ENCODE assay signal across 8 cellular contexts in the genomic region with DNA sequence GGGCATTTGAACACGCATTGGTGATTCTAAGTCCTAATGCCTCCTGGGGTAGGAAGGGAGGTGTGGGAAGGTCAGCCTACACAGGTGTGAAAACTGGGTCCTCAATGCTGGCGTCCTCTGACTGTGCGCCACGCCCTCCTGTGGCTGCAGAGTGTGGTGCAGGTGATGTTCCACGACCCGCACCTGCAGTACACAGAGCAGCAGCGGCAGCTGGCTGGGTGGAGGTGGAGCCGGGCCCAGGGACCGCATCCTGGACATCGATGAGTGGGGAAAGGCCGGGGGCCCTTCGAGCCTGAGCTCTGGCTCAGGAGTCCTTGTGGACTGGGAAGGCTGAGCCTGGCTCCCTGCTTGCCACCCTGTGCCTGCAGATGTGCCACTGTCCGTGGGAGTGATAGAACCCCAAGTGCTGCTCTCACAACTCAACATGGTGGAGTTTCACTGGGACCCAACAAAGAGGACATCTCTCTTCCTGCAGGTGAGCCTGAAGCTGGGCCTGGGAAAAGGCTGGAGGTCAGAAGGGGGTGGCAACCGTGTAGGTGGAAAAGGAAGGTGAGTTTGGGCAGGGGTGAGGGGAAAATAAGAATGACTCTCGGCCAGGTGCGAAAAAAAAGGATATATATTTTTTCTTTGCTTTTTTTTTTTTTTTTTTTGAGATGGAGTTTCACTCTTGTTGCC. TPM values are rescaled to one million over a fixed set of nuclear protein-coding genes. Genes with fewer than 3 reads are reported as not detected.
DNase-seq lines count a peak whose midpoint lies in the region; ATAC-seq, FAIRE-seq and TF ChIP-seq lines count a peak whose summit lies in the region.

No MANE protein-coding gene starts in this region.

- no peaks in the 10 kb centered on the region for H3K4me1 ChIP-seq in neural progenitor cell

- H3K4me3 Mint-ChIP-seq in endothelial cell (ENCODE audit: unreplicated experiment), result no peak overlapping the region
- peak overlapping the region; percentile 35 for H3K4me3 Mint-ChIP-seq in neural progenitor cell

- ATAC-seq in GM18498 (IDR thresholded peaks at IDR 0.05; ENCODE audit: unreplicated experiment) (peak; percentile 61), GM21786 (IDR thresholded peaks at IDR 0.05; ENCODE audit: unreplicated experiment) (no peak)

- peak; percentile 57 for DNase-seq in NCI-H345 (lab: John Stamatoyannopoulos, UW)
- peak; percentile 84 for DNase-seq in activated CD8-positive, alpha-beta memory T cell treated with anti-CD3 and anti-CD28 coated beads for 24 hours
- DNase-seq in endothelial cell (ENCODE audit: low spot score), result peak; percentile 71
- peak; percentile 81 for DNase-seq in neural progenitor cell (ENCODE audit: low spot score)
- peak; percentile 52 for DNase-seq in urothelium cell line (ENCODE audit: low spot score)
- no peak for DNase-seq in ureter (ENCODE audit: low spot score)

- H3K36me3 Mint-ChIP-seq in endothelial cell (ENCODE audit: low read depth, unreplicated experiment) (no peaks in the 10 kb centered on the region), neural progenitor cell (no peaks in the 10 kb centered on the region)

- H3K79me2 ChIP-seq in neural progenitor cell (ENCODE audit: low read depth), result no peaks in the 10 kb centered on the region

- H3K27ac Mint-ChIP-seq in endothelial cell (ENCODE audit: unreplicated experiment) (no peak overlapping the region), neural progenitor cell (no peak overlapping the region)

- H3K4me2 ChIP-seq in neural progenitor cell, result no peak overlapping the region

- H3F3A ChIP-seq in neural progenitor cell (ENCODE audit: low read depth), result peaks cover 9% of the 10 kb centered on the region

- H2AFZ ChIP-seq in neural progenitor cell (replicated peaks), result peak overlapping the region; percentile 79

- peaks cover 8% of the 10 kb centered on the region for H3K27me3 Mint-ChIP-seq in endothelial cell (ENCODE audit: unreplicated experiment)
- peaks cover 16% of the 10 kb centered on the region for H3K27me3 Mint-ChIP-seq in neural progenitor cell (ENCODE audit: insufficient read depth, low read depth)

- H4K20me1 ChIP-seq in neural progenitor cell (ENCODE audit: low read depth), result no peaks in the 10 kb centered on the region

- H3K9me3 ChIP-seq in neural progenitor cell (ENCODE audit: low read depth), result no peaks in the 10 kb centered on the region

- TF ChIP-seq CTCF in endothelial cell (IDR thresholded peaks at IDR 0.05; ENCODE audit: unreplicated experiment) (peak; percentile 72), neural progenitor cell (IDR thresholded peaks at IDR 0.05) (peak; percentile 77)

- H3K9me3 Mint-ChIP-seq in endothelial cell (ENCODE audit: unreplicated experiment), result no peaks in the 10 kb centered on the region
- H3K9me3 Mint-ChIP-seq in neural progenitor cell, result no peaks in the 10 kb centered on the region

- H3K36me3 ChIP-seq in neural progenitor cell, result no peaks in the 10 kb centered on the region

- H3K9ac ChIP-seq in neural progenitor cell, result no peak overlapping the region

- no peaks in the 10 kb centered on the region for H3K27me3 ChIP-seq in neural progenitor cell

- peak; percentile 95 for FAIRE-seq in urothelium cell line (lab: Jason Lieb, UNC)

- no peak overlapping the region for H3K4me3 ChIP-seq in neural progenitor cell

- H3K27ac ChIP-seq in neural progenitor cell, result no peak overlapping the region

- H3K4me1 Mint-ChIP-seq in endothelial cell (ENCODE audit: unreplicated experiment), result peaks cover 13% of the 10 kb centered on the region
- H3K4me1 Mint-ChIP-seq in neural progenitor cell, result peaks cover 7% of the 10 kb centered on the region

RNA-seq across cellular contexts. Expression of a gene that starts 14.0 kb away (rescaled TPM):
- total RNA-seq in endothelial cell (ENCODE audit: unreplicated experiment) (not detected), neural progenitor cell (ENCODE audit: low replicate concordance) (0.13 and 0.62 TPM in 2 replicates), ureter (1.6 TPM)

RNA-seq across cellular contexts. Expression of a gene that starts 39.7 kb away (rescaled TPM):
- total RNA-seq in endothelial cell (ENCODE audit: unreplicated experiment) (1,851 TPM), neural progenitor cell (ENCODE audit: low replicate concordance) (2,635 and 2,751 TPM in 2 replicates), ureter (2,156 TPM)

RNA-seq across cellular contexts. Expression of a gene that starts 42.3 kb away (rescaled TPM):
- total RNA-seq in endothelial cell (ENCODE audit: unreplicated experiment), result 10.2 TPM
- 6.3 and 16.5 TPM in 2 replicates for total RNA-seq in neural progenitor cell (ENCODE audit: low replicate concordance)
- total RNA-seq in ureter, result 19.1 TPM
